Comparison of ENCODE assay signal across 26 cellular contexts in the genomic region with DNA sequence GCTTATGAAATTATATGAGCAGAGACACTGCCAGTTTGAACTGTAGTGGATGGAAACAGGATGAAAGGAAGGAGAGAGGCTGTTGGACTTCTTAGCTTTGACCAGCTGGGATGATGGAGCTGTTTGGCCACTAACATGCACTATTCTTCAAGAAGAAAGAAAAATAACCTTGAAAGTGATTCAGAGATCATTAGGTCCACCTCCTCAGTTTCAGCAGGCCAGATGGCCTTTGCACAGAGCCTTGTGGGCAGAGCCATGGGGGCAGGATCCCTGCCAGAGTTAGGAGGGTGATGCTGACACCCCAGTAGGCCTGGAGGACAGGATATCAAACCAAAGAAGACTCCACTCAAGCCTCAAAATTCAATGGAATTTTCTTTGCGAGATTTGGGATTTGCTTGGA.
"Had no signal": no experiment of that assay in that cellular context is flagged by ENCODE, and none has a peak within 500 bp of the region (broad histone marks: within the 10 kb centered on the region; RNA-seq: fewer than 3 reads in every experiment).

No MANE protein-coding gene starts in this region.

- H3K4me1 Mint-ChIP-seq: stimulated activated naive CD8-positive, alpha-beta T cell treated with anti-CD3 and anti-CD28 coated beads, Interleukin-15, amount 100 ng/mL, for 72 hours had no signal

- H3K36me3 ChIP-seq: uterus had no signal

- H3K27ac ChIP-seq: gastroesophageal sphincter, hepatocyte, uterus had no signal

- H3K4me3 Mint-ChIP-seq: activated CD4-positive, alpha-beta memory T cell treated with anti-CD3 and anti-CD28 coated beads for 36 hours; activated CD4-positive, alpha-beta T cell treated with anti-CD3 and anti-CD28 coated beads, Interleukin-2, amount 10 ng/mL, durations not matched to agents 24 days and 14 days; activated naive CD4-positive, alpha-beta T cell treated with anti-CD3 and anti-CD28 coated beads for 36 hours; activated T-helper 1 cell treated with anti-CD3 and anti-CD28 coated beads, Interleukin-12 subunit alpha, Interleukin-12 subunit beta, Interleukin-2, Interleukin-4 antibody, amounts not matched to agents 30 ng/mL and 10 ng/mL and 1 ng/mL, durations not matched to agents 14 hours and 24 hours and 36 hours; natural killer cell treated with Interleukin-12 subunit alpha and Interleukin-12 subunit beta and Interleukin-15 and Interleukin-18, amount 100 ng/mL, for 72 hours; stimulated activated memory B cell treated with anti-CD40 and anti-IgM and Interleukin-4, amounts not matched to agents 10 μg/mL and 1 μg/mL and 100 μg/mL, for 72 hours; stimulated activated naive CD8-positive, alpha-beta T cell treated with anti-CD3 and anti-CD28 coated beads, Interleukin-15, amount 100 ng/mL, for 72 hours; T-helper 1 cell treated with Interleukin-12 subunit alpha and Interleukin-12 subunit beta and Interleukin-4 antibody, amounts not matched to agents 30 μg/mL and 1 μg/mL, for 36 hours; type B pancreatic cell had no signal

- H3K9me3 ChIP-seq: gastroesophageal sphincter, uterus had no signal

- H3K4me1 ChIP-seq: gastroesophageal sphincter, uterus had no signal

- H3K9me3 Mint-ChIP-seq: activated CD4-positive, alpha-beta memory T cell treated with anti-CD3 and anti-CD28 coated beads for 36 hours; activated CD4-positive, alpha-beta T cell treated with anti-CD3 and anti-CD28 coated beads, Interleukin-2, amount 10 ng/mL, durations not matched to agents 24 days and 14 days; activated naive CD4-positive, alpha-beta T cell treated with anti-CD3 and anti-CD28 coated beads for 36 hours; activated T-helper 1 cell treated with anti-CD3 and anti-CD28 coated beads, Interleukin-12 subunit alpha, Interleukin-12 subunit beta, Interleukin-2, Interleukin-4 antibody, amounts not matched to agents 30 ng/mL and 10 ng/mL and 1 ng/mL, durations not matched to agents 14 hours and 24 hours and 36 hours; natural killer cell treated with Interleukin-12 subunit alpha and Interleukin-12 subunit beta and Interleukin-15 and Interleukin-18, amount 100 ng/mL, for 72 hours; stimulated activated memory B cell treated with anti-CD40 and anti-IgM and Interleukin-4, amounts not matched to agents 10 μg/mL and 1 μg/mL and 100 μg/mL, for 72 hours; stimulated activated naive CD8-positive, alpha-beta T cell treated with anti-CD3 and anti-CD28 coated beads, Interleukin-15, amount 100 ng/mL, for 72 hours; T-helper 1 cell treated with Interleukin-12 subunit alpha and Interleukin-12 subunit beta and Interleukin-4 antibody, amounts not matched to agents 30 μg/mL and 1 μg/mL, for 36 hours; type B pancreatic cell had no signal

- H3K27me3 ChIP-seq: gastroesophageal sphincter, hepatocyte, uterus had no signal

- H3K27ac Mint-ChIP-seq: activated CD4-positive, alpha-beta memory T cell treated with anti-CD3 and anti-CD28 coated beads for 36 hours; activated CD4-positive, alpha-beta T cell treated with anti-CD3 and anti-CD28 coated beads, Interleukin-2, amount 10 ng/mL, durations not matched to agents 24 days and 14 days; activated naive CD4-positive, alpha-beta T cell treated with anti-CD3 and anti-CD28 coated beads for 36 hours; activated T-helper 1 cell treated with anti-CD3 and anti-CD28 coated beads, Interleukin-12 subunit alpha, Interleukin-12 subunit beta, Interleukin-2, Interleukin-4 antibody, amounts not matched to agents 30 ng/mL and 10 ng/mL and 1 ng/mL, durations not matched to agents 14 hours and 24 hours and 36 hours; natural killer cell treated with Interleukin-12 subunit alpha and Interleukin-12 subunit beta and Interleukin-15 and Interleukin-18, amount 100 ng/mL, for 72 hours; stimulated activated memory B cell treated with anti-CD40 and anti-IgM and Interleukin-4, amounts not matched to agents 10 μg/mL and 1 μg/mL and 100 μg/mL, for 72 hours; stimulated activated naive CD8-positive, alpha-beta T cell treated with anti-CD3 and anti-CD28 coated beads, Interleukin-15, amount 100 ng/mL, for 72 hours; T-helper 1 cell treated with Interleukin-12 subunit alpha and Interleukin-12 subunit beta and Interleukin-4 antibody, amounts not matched to agents 30 μg/mL and 1 μg/mL, for 36 hours; type B pancreatic cell had no signal

- H3K4me2 ChIP-seq: hepatocyte had no signal

- DNase-seq: activated CD4-positive, alpha-beta memory T cell treated with anti-CD3 and anti-CD28 coated beads for 36 hours; activated CD4-positive, alpha-beta T cell treated with anti-CD3 and anti-CD28 coated beads, Interleukin-2, amount 10 ng/mL, durations not matched to agents 24 days and 14 days; activated CD4-positive, CD25-positive, alpha-beta regulatory T cell treated with anti-CD3 and anti-CD28 coated beads, Interleukin-2, amount 50 U/mL, for 72 hours; activated CD8-positive, alpha-beta memory T cell treated with anti-CD3 and anti-CD28 coated beads, Interleukin-2, amount 50 U/mL, for 4 hours; activated effector memory CD4-positive, alpha-beta T cell treated with anti-CD3 and anti-CD28 coated beads, Interleukin-2, amount 50 U/mL, for 16 hours; activated naive CD4-positive, alpha-beta T cell treated with anti-CD3 and anti-CD28 coated beads for 36 hours; activated T-cell treated with anti-CD3 and anti-CD28 coated beads, Interleukin-2, amount 50 U/mL, for 1 hour; amniotic stem cell; caudate nucleus; cortex of kidney; left cardiac atrium; mammary epithelial cell; right cardiac atrium; stimulated activated CD4-positive, alpha-beta T cell treated with anti-CD3 and anti-CD28 coated beads, Interleukin-12 subunit alpha, Interleukin-12 subunit beta, amount 100 ng/mL, for 4 hours; stimulated activated CD4-positive, alpha-beta T cell treated with anti-CD3 and anti-CD28 coated beads, Interleukin-4, amount 100 ng/mL, for 24 hours; stimulated activated naive CD8-positive, alpha-beta T cell treated with anti-CD3 and anti-CD28 coated beads, Interleukin-15, amount 100 ng/mL, for 72 hours; substantia nigra; T-helper 9 cell; uterus had no signal

- H3K4me3 ChIP-seq: gastroesophageal sphincter, hepatocyte, uterus had no signal

- H3K36me3 Mint-ChIP-seq: natural killer cell treated with Interleukin-12 subunit alpha and Interleukin-12 subunit beta and Interleukin-15 and Interleukin-18, amount 100 ng/mL, for 72 hours had no signal

- H3K79me2 ChIP-seq: hepatocyte had no signal

- H2AFZ ChIP-seq: hepatocyte had no signal

- H3K27me3 Mint-ChIP-seq: activated CD4-positive, alpha-beta memory T cell treated with anti-CD3 and anti-CD28 coated beads for 36 hours; activated CD4-positive, alpha-beta T cell treated with anti-CD3 and anti-CD28 coated beads, Interleukin-2, amount 10 ng/mL, durations not matched to agents 24 days and 14 days; natural killer cell treated with Interleukin-12 subunit alpha and Interleukin-12 subunit beta and Interleukin-15 and Interleukin-18, amount 100 ng/mL, for 72 hours; stimulated activated memory B cell treated with anti-CD40 and anti-IgM and Interleukin-4, amounts not matched to agents 10 μg/mL and 1 μg/mL and 100 μg/mL, for 72 hours; stimulated activated naive CD8-positive, alpha-beta T cell treated with anti-CD3 and anti-CD28 coated beads, Interleukin-15, amount 100 ng/mL, for 72 hours; type B pancreatic cell had no signal

- ATAC-seq: gastroesophageal sphincter; left cardiac atrium; natural killer cell treated with Interleukin-12 subunit alpha and Interleukin-12 subunit beta and Interleukin-15 and Interleukin-18, amount 100 ng/mL, for 72 hours; right cardiac atrium; stimulated activated memory B cell treated with anti-CD40 and anti-IgM and Interleukin-4, amounts not matched to agents 10 μg/mL and 1 μg/mL and 100 μg/mL, for 72 hours; stimulated activated naive CD8-positive, alpha-beta T cell treated with anti-CD3 and anti-CD28 coated beads, Interleukin-15, amount 100 ng/mL, for 72 hours had no signal
